In the genomic region with DNA sequence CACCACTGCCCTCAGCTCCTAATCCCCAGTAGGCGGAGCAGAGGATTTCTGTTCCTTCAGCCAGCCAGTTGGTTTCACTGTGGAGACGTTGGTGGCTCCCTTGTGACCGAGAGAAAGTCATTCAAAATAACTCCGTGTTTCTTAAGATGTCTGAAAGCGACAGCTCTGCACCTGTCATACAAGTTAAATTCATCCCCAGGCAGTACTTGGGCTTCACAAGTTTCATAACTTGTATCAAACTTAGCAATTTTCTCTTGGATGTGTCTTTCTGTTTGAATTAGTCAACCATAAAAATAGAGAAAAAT, we compare ENCODE assay signal across 8 cellular contexts. TPM values are rescaled to one million over a fixed set of nuclear protein-coding genes. Genes with fewer than 3 reads are reported as not detected.
DNase-seq lines count a peak whose midpoint lies in the region; ATAC-seq, FAIRE-seq and TF ChIP-seq lines count a peak whose summit lies in the region.

No MANE protein-coding gene starts in this region.

- H3K9ac ChIP-seq in keratinocyte (ENCODE audit: control insufficient read depth, extremely low read depth, insufficient read depth, low read length): peak overlapping the region; percentile 93

- H3K27me3 ChIP-seq in WERI-Rb-1 (ENCODE audit: insufficient read depth, low read depth, severe bottlenecking) (no peaks in the 10 kb centered on the region), keratinocyte (ENCODE audit: control insufficient read depth, extremely low read depth, insufficient read depth, low read length) (no peaks in the 10 kb centered on the region)

- dilution Hi-C loops in keratinocyte (cut with MboI; ENCODE audit: extremely low pct_ligation_motif_present, low sequenced_read_pairs): no loop called here

- H4K20me1 ChIP-seq in keratinocyte (ENCODE audit: control insufficient read depth, extremely low read depth, insufficient read depth, low read length): no peaks in the 10 kb centered on the region

- H3K36me3 ChIP-seq in WERI-Rb-1: no peaks in the 10 kb centered on the region
- H3K36me3 ChIP-seq in keratinocyte (ENCODE audit: control insufficient read depth in 2 of 2, extremely low read depth in 1 of 2, insufficient read depth in 2 of 2, low read length in 2 of 2): peaks cover 0 to 2% of the 10 kb centered on the region in 2 experiments

- H2AFZ ChIP-seq in keratinocyte (ENCODE audit: control insufficient read depth, low read length): peak overlapping the region; percentile 14

- TF ChIP-seq CTCF in WERI-Rb-1 (IDR thresholded peaks at IDR 0.05; ENCODE audit: low read depth, low read length) (no peak), keratinocyte (optimal IDR thresholded peaks at IDR 0.05 in 1 of 3, IDR thresholded peaks at IDR 0.05 in 1 of 3, conservative IDR thresholded peaks at IDR 0.05 in 1 of 3; ENCODE audit: extremely low read depth in 1 of 3, insufficient read depth in 2 of 3, low read length in 3 of 3) (peak in 2 of 3 experiments; percentile 3 to 6)

- H3K9me3 ChIP-seq in WERI-Rb-1 (ENCODE audit: severe bottlenecking) (no peaks in the 10 kb centered on the region), keratinocyte (ENCODE audit: control insufficient read depth, low read depth, low read length) (no peaks in the 10 kb centered on the region)

- DNase-seq in WERI-Rb-1 (no peak), keratinocyte (ENCODE audit: low read depth, low spot score) (no peak), NCI-H2107 (lab: John Stamatoyannopoulos, UW) (no peak), Kasumi-1 (lab: John Stamatoyannopoulos, UW) (no peak), NCI-H82 (lab: John Stamatoyannopoulos, UW) (no peak), C1 segment of cervical spinal cord (lab: John Stamatoyannopoulos, UW) (no peak)

- H3K4me3 ChIP-seq in WERI-Rb-1 (ENCODE audit: low read depth, low read length): peak overlapping the region; percentile 70
- H3K4me3 ChIP-seq in keratinocyte (ENCODE audit: control insufficient read depth in 2 of 3, extremely low read depth in 1 of 3, insufficient read depth in 2 of 3, low read depth in 1 of 3, low read length in 3 of 3): peak overlapping the region; percentile 1 to 84 (median 43)

- H3K27ac ChIP-seq in WERI-Rb-1 (peak overlapping the region; percentile 49), keratinocyte (ENCODE audit: control insufficient read depth, insufficient read depth, low read length) (peak overlapping the region; percentile 3)

- no peaks in the 10 kb centered on the region for H3K9me1 ChIP-seq in keratinocyte (ENCODE audit: control insufficient read depth, extremely low read depth, insufficient read depth, low read length)

- peak overlapping the region; percentile 68 for H3K4me2 ChIP-seq in keratinocyte (ENCODE audit: control insufficient read depth, extremely low read depth, insufficient read depth, low read depth, low read length)

- peaks cover 24% of the 10 kb centered on the region for H3K79me2 ChIP-seq in keratinocyte (ENCODE audit: control insufficient read depth, insufficient read depth, low read length)

- no peak for FAIRE-seq in keratinocyte (lab: Jason Lieb, UNC)

- ATAC-seq in GM18868 (IDR thresholded peaks at IDR 0.05; ENCODE audit: unreplicated experiment) (peak; percentile 50), HG02610 (IDR thresholded peaks at IDR 0.05; ENCODE audit: unreplicated experiment) (peak; percentile 37)

- H3K4me1 ChIP-seq in keratinocyte (ENCODE audit: control insufficient read depth, extremely low read depth, insufficient read depth, low read length): peaks cover 13% of the 10 kb centered on the region

RNA-seq across cellular contexts. Expression of a gene that starts 0.4 kb away (rescaled TPM):
- polyA plus RNA-seq in keratinocyte: 17.9 to 34.3 TPM (median 19.9 TPM) in 3 replicates
- 48.0 TPM for polyA plus RNA-seq in keratinocyte (2011; ENCODE audit: low read depth)
- polyA plus RNA-seq in keratinocyte (2011; cell fraction: cytosol; rRNA removed): 19.5 and 25.4 TPM in 2 replicates
- polyA plus RNA-seq in keratinocyte (2011; cell fraction: nucleus; rRNA removed): 70.7 and 78.3 TPM in 2 replicates
- 15.3 and 67.4 TPM in 2 replicates for polyA plus RNA-seq in keratinocyte (2012; ENCODE audit: low replicate concordance)
- polyA minus RNA-seq in keratinocyte: 5.9 to 22.6 TPM (median 17.3 TPM) in 3 replicates
- polyA minus RNA-seq in keratinocyte (2011; cell fraction: cytosol; rRNA and poly(A)+ RNA removed): 22.6 TPM
- polyA minus RNA-seq in keratinocyte (2011; cell fraction: nucleus; rRNA and poly(A)+ RNA removed): 29.0 and 38.3 TPM in 2 replicates

RNA-seq across cellular contexts. Expression of a gene that starts 14.9 kb away (rescaled TPM):
- 0.61 to 1.4 TPM (median 1.1 TPM) in 3 replicates for polyA plus RNA-seq in keratinocyte
- 0.47 TPM for polyA plus RNA-seq in keratinocyte (2011; ENCODE audit: low read depth)
- polyA plus RNA-seq in keratinocyte (2011; cell fraction: cytosol; rRNA removed): 0.35 and 0.73 TPM in 2 replicates
- 1.9 and 2.1 TPM in 2 replicates for polyA plus RNA-seq in keratinocyte (2011; cell fraction: nucleus; rRNA removed)
- 0.33 and 0.52 TPM in 2 replicates for polyA plus RNA-seq in keratinocyte (2012; ENCODE audit: low replicate concordance)
- 1.4 to 2.5 TPM in 2 of 3 replicates, not detected in the other for polyA minus RNA-seq in keratinocyte
- not detected for polyA minus RNA-seq in keratinocyte (2011; cell fraction: cytosol; rRNA and poly(A)+ RNA removed)
- polyA minus RNA-seq in keratinocyte (2011; cell fraction: nucleus; rRNA and poly(A)+ RNA removed): 2.3 and 5.0 TPM in 2 replicates

RNA-seq across cellular contexts. Expression of a gene that starts 15.3 kb away (rescaled TPM):
- 65.1 to 125 TPM (median 65.3 TPM) in 3 replicates for polyA plus RNA-seq in keratinocyte
- polyA plus RNA-seq in keratinocyte (2011; ENCODE audit: low read depth): 6.5 TPM
- 80.4 and 163 TPM in 2 replicates for polyA plus RNA-seq in keratinocyte (2011; cell fraction: cytosol; rRNA removed)
- polyA plus RNA-seq in keratinocyte (2011; cell fraction: nucleus; rRNA removed): 46.8 and 77.8 TPM in 2 replicates
- 48.9 and 98.0 TPM in 2 replicates for polyA plus RNA-seq in keratinocyte (2012; ENCODE audit: low replicate concordance)
- 7.4 to 19.5 TPM (median 14.6 TPM) in 3 replicates for polyA minus RNA-seq in keratinocyte
- polyA minus RNA-seq in keratinocyte (2011; cell fraction: cytosol; rRNA and poly(A)+ RNA removed): 207 TPM
- polyA minus RNA-seq in keratinocyte (2011; cell fraction: nucleus; rRNA and poly(A)+ RNA removed): 23.7 and 31.8 TPM in 2 replicates
